24 cellular contexts compared by ENCODE assay signal in genomic region chr4:34932591-34932990, GRCh38.
"Had no signal": no experiment of that assay in that cellular context is flagged by ENCODE, and none has a peak within 500 bp of the region (broad histone marks: within the 10 kb centered on the region; RNA-seq: fewer than 3 reads in every experiment).

No MANE protein-coding gene starts in this region.

- H3K4me1 ChIP-seq: breast epithelium, gastrocnemius medialis, prostate gland, testis, transverse colon, uterus had no signal

- ATAC-seq: activated CD4-positive, alpha-beta T cell treated with anti-CD3 and anti-CD28 coated beads for 36 hours; activated CD8-positive, alpha-beta memory T cell treated with anti-CD3 and anti-CD28 coated beads, Interleukin-2, amount 10 ng/mL, durations not matched to agents 7 days and 5 days; activated CD8-positive, alpha-beta T cell treated with anti-CD3 and anti-CD28 coated beads, Interleukin-2, amount 10 ng/mL, durations not matched to agents 7 days and 5 days; activated naive CD8-positive, alpha-beta T cell treated with anti-CD3 and anti-CD28 coated beads, Interleukin-2, amount 50 U/mL, for 24 hours; gastrocnemius medialis; left cardiac atrium; naive thymus-derived CD4-positive, alpha-beta T cell; sciatic nerve; stimulated activated naive CD8-positive, alpha-beta T cell treated with anti-CD3 and anti-CD28 coated beads, Interleukin-15, Interleukin-2, amounts not matched to agents 100 U/mL and 50 U/mL, for 24 hours had no signal

- H3K9me3 ChIP-seq: breast epithelium, gastrocnemius medialis, ovary, prostate gland, testis, transverse colon, uterus had no signal

- H3K4me3 ChIP-seq: breast epithelium, gastrocnemius medialis, ovary, prostate gland, skin epidermis, testis, transverse colon, uterus had no signal

- H3K27me3 ChIP-seq: breast epithelium, gastrocnemius medialis, ovary, testis, transverse colon, uterus had no signal

- DNase-seq: activated CD4-positive, alpha-beta T cell treated with anti-CD3 and anti-CD28 coated beads for 36 hours; activated CD4-positive, CD25-positive, alpha-beta regulatory T cell; activated CD8-positive, alpha-beta memory T cell treated with anti-CD3 and anti-CD28 coated beads, Interleukin-2, amount 10 ng/mL, durations not matched to agents 7 days and 5 days; activated CD8-positive, alpha-beta T cell treated with anti-CD3 and anti-CD28 coated beads, Interleukin-2, amount 10 ng/mL, durations not matched to agents 7 days and 5 days; activated naive CD8-positive, alpha-beta T cell treated with anti-CD3 and anti-CD28 coated beads, Interleukin-2, amount 50 U/mL, for 24 hours; activated T-cell treated with anti-CD3 and anti-CD28 coated beads, Interleukin-2, amount 50 U/mL, for 48 hours; gastrocnemius medialis; glutamatergic neuron; islet precursor cell; left cardiac atrium; midbrain; naive thymus-derived CD4-positive, alpha-beta T cell; ovary; retina; stimulated activated CD4-positive, alpha-beta T cell treated with anti-CD3 and anti-CD28 coated beads, Interleukin-12 subunit alpha, Interleukin-12 subunit beta, amount 100 ng/mL, for 4 hours; stimulated activated CD4-positive, alpha-beta T cell treated with anti-CD3 and anti-CD28 coated beads, Interleukin-4, amount 100 ng/mL, for 1 hour; stimulated activated naive CD8-positive, alpha-beta T cell treated with anti-CD3 and anti-CD28 coated beads, Interleukin-15, Interleukin-2, amounts not matched to agents 100 U/mL and 50 U/mL, for 24 hours; testis; transverse colon; uterus had no signal

- H3K36me3 ChIP-seq: breast epithelium, gastrocnemius medialis, ovary, prostate gland, transverse colon, uterus had no signal

- H3K27ac ChIP-seq: breast epithelium, gastrocnemius medialis, ovary, prostate gland, skin epidermis, testis, transverse colon, uterus had no signal
